8 cellular contexts compared by ENCODE assay signal in genomic region chr14:70821916-70822705, GRCh38. TPM values are rescaled to one million over a fixed set of nuclear protein-coding genes. Genes with fewer than 3 reads are reported as not detected.
DNase-seq lines count a peak whose midpoint lies in the region; TF ChIP-seq lines count a peak whose summit lies in the region.

No MANE protein-coding gene starts in this region.

- no peak for TF ChIP-seq CTCF in fibroblast of pulmonary artery (IDR thresholded peaks at IDR 0.05; ENCODE audit: low read length, missing control alignments)
- no peak for TF ChIP-seq CTCF in neural cell (IDR thresholded peaks at IDR 0.05; ENCODE audit: poor library complexity, severe bottlenecking)

- H3K4me3 ChIP-seq in fibroblast of pulmonary artery (replicated peaks; ENCODE audit: low read depth, low read length) (peak overlapping the region; percentile 62), neural cell (ENCODE audit: low read length) (peak overlapping the region; percentile 98)

- peak overlapping the region; percentile 48 for H3K4me2 ChIP-seq in neural cell (ENCODE audit: low read length)

- H2AFZ ChIP-seq in neural cell (ENCODE audit: low read depth, low read length): peak overlapping the region; percentile 97

- no peaks in the 10 kb centered on the region for H3K36me3 ChIP-seq in neural cell (ENCODE audit: insufficient read depth, low read length)

- H3K27ac ChIP-seq in neural cell (ENCODE audit: low read length) (peak overlapping the region; percentile 78), substantia nigra (ENCODE audit: low read depth, low read length, poor library complexity, severe bottlenecking) (no peak overlapping the region)

- H4K20me1 ChIP-seq in neural cell (ENCODE audit: insufficient read depth): no peaks in the 10 kb centered on the region

- no peaks in the 10 kb centered on the region for H3F3A ChIP-seq in neural cell (ENCODE audit: insufficient read depth, low read length, poor library complexity, severe bottlenecking)

- no peaks in the 10 kb centered on the region for H3K9me3 ChIP-seq in neural cell (ENCODE audit: low read length)

- H3K9me2 ChIP-seq in neural cell (ENCODE audit: insufficient read depth, low read length): no peaks in the 10 kb centered on the region

- peak overlapping the region; percentile 80 for H3K9ac ChIP-seq in neural cell (ENCODE audit: low read length)

- TF ChIP-seq RAD21 in neural cell (conservative IDR thresholded peaks at IDR 0.05): peak; percentile 20

- TF ChIP-seq EP300 in neural cell (conservative IDR thresholded peaks at IDR 0.05; ENCODE audit: poor library complexity, severe bottlenecking): peak; percentile 13

- peak; percentile 19 for DNase-seq in NCI-H2107 treated with DMSO at 0.1 percent for 48 hours (lab: John Stamatoyannopoulos, UW; ENCODE audit: unreplicated experiment)
- no peak for DNase-seq in NCI-H2107 (lab: John Stamatoyannopoulos, UW)
- peak; percentile 24 for DNase-seq in NOMO-1 treated with DMSO at 0.1 percent for 48 hours (lab: John Stamatoyannopoulos, UW; ENCODE audit: unreplicated experiment)
- DNase-seq in activated T-helper 1 cell treated with anti-CD3 and anti-CD28 coated beads, Interleukin-2, amount 50 U/mL, for 16 hours (ENCODE audit: low read depth in 1 of 2, low spot score in 1 of 2): peak; percentile 11 to 54
- DNase-seq in fibroblast of pulmonary artery (ENCODE audit: low read depth): peak; percentile 47
- peak in 25 of 49 donors; percentile 2 to 85 (median 21) for DNase-seq in substantia nigra (lab: John Stamatoyannopoulos, UW)
- no peak for DNase-seq in KG1 (lab: John Stamatoyannopoulos, UW)

- no peaks in the 10 kb centered on the region for H3K27me3 ChIP-seq in neural cell (ENCODE audit: insufficient read depth, low read depth, low read length)

- no peaks in the 10 kb centered on the region for H3K79me2 ChIP-seq in neural cell (replicated peaks; ENCODE audit: insufficient read depth, low read length)

TF ChIP-seq in neural cell, 6 proteins besides CTCF, POLR2A, EP300 and RAD21:
- peak; percentile 90 for TF ChIP-seq MXI1 (conservative IDR thresholded peaks at IDR 0.05; ENCODE audit: poor library complexity, severe bottlenecking)
- TF ChIP-seq POLR2AphosphoS5 (IDR thresholded peaks at IDR 0.05): peak; percentile 55
- TF ChIP-seq, protein P1, sequence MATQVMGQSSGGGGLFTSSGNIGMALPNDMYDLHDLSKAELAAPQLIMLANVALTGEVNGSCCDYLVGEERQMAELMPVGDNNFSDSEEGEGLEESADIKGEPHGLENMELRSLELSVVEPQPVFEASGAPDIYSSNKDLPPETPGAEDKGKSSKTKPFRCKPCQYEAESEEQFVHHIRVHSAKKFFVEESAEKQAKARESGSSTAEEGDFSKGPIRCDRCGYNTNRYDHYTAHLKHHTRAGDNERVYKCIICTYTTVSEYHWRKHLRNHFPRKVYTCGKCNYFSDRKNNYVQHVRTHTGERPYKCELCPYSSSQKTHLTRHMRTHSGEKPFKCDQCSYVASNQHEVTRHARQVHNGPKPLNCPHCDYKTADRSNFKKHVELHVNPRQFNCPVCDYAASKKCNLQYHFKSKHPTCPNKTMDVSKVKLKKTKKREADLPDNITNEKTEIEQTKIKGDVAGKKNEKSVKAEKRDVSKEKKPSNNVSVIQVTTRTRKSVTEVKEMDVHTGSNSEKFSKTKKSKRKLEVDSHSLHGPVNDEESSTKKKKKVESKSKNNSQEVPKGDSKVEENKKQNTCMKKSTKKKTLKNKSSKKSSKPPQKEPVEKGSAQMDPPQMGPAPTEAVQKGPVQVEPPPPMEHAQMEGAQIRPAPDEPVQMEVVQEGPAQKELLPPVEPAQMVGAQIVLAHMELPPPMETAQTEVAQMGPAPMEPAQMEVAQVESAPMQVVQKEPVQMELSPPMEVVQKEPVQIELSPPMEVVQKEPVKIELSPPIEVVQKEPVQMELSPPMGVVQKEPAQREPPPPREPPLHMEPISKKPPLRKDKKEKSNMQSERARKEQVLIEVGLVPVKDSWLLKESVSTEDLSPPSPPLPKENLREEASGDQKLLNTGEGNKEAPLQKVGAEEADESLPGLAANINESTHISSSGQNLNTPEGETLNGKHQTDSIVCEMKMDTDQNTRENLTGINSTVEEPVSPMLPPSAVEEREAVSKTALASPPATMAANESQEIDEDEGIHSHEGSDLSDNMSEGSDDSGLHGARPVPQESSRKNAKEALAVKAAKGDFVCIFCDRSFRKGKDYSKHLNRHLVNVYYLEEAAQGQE (IDR thresholded peaks at IDR 0.05; ENCODE audit: borderline replicate concordance): peak; percentile 54
- no peak for TF ChIP-seq EZH2 (IDR thresholded peaks at IDR 0.05; ENCODE audit: borderline replicate concordance, insufficient read depth, low read length, poor library complexity, severe bottlenecking)
- peak; percentile 30 for TF ChIP-seq SMC3 (conservative IDR thresholded peaks at IDR 0.05; ENCODE audit: poor library complexity)
- no peak for TF ChIP-seq TAF1 (IDR thresholded peaks at IDR 0.05; ENCODE audit: low read depth)

RNA-seq across cellular contexts. Expression of gene MAP3K9, which starts 12.8 kb away (rescaled TPM):
- 10.4 and 13.4 TPM in 2 replicates for polyA plus RNA-seq in neural cell
- 61.0 and 61.1 TPM in 2 replicates for polyA minus RNA-seq in neural cell

Comparison
In these comparisons a context has a peak if more than half of its experiments do, and no peak if none do; other contexts are left out.
1. DNase-seq: peak in NCI-H2107 treated with DMSO at 0.1 percent for 48 hours (single experiment), NOMO-1 treated with DMSO at 0.1 percent for 48 hours (single experiment), activated T-helper 1 cell treated with anti-CD3 and anti-CD28 coated beads, Interleukin-2, amount 50 U/mL, for 16 hours (2 of 2), fibroblast of pulmonary artery (single experiment) and substantia nigra (25 of 49); none in NCI-H2107 (single experiment) and KG1 (single experiment).